1 cellular context compared by ENCODE assay signal in the genomic region with DNA sequence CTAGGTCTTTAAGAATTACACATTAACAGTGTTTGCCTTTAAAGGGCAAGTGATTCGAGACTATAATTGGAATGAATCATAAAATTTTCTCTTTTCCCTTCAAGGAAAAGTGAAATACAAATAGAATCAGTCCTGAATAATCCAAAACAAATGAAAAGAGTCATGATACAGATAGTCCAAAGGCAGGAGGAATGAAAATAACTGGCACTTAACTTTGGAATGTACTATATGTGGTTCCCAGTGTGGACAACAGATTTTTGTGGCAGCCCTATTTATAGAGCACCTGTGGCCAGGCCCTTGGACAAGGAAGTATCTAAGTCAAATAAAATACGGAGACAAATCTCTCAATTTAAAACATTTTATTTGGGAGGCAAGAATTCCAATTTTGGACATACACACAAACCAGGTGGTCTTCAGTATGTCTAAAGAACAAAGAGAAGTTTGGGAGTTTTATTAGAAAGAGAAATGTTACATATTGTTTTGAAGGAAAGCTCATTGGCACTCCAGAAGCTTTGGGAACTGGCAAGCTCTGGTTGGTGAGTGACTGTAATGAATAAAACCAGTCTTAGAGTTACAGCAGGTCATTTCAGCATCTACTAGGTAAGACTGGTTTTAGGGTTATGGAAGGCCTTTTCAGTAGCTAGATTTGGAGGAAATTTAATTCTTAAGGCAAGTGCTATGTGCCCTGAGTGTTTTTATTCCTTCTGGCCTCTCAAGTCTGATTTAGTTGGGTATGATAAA.
TF ChIP-seq lines count a peak whose summit lies in the region.

No MANE protein-coding gene starts in this region.

TF ChIP-seq in Ishikawa, 13 proteins besides CTCF, POLR2A, EP300 and RAD21 (continued from another document):
- TF ChIP-seq USF1 (IDR thresholded peaks at IDR 0.05) (no peak), CREB1 (IDR thresholded peaks at IDR 0.05; ENCODE audit: low read depth) (no peak), EGR1 (IDR thresholded peaks at IDR 0.05) (no peak), TAF1 (IDR thresholded peaks at IDR 0.05; ENCODE audit: low read depth) (no peak), CEBPB (IDR thresholded peaks at IDR 0.05) (no peak), TEAD4 (IDR thresholded peaks at IDR 0.05) (no peak)
